In genomic region chr14:48890333-48890732, GRCh38 we compare ENCODE assay signal across 28 cellular contexts.
"Had no signal": no experiment of that assay in that cellular context is flagged by ENCODE, and none has a peak within 500 bp of the region (broad histone marks: within the 10 kb centered on the region; RNA-seq: fewer than 3 reads in every experiment).

No MANE protein-coding gene starts in this region.

- H3K4me1 ChIP-seq: SJSA1 had no signal

- H3K27me3 ChIP-seq: SJSA1 had no signal

- H3K36me3 ChIP-seq: SJSA1 had no signal

- DNase-seq: activated B cell treated with CpG ODN at 0.5 μM for 24 hours; activated CD4-positive, alpha-beta T cell treated with anti-CD3 and anti-CD28 coated beads for 1 hour; activated CD4-positive, alpha-beta T cell treated with anti-CD3 and anti-CD28 coated beads, Interleukin-2, amount 10 ng/mL, durations not matched to agents 24 days and 14 days; activated CD4-positive, alpha-beta T cell treated with anti-CD3 and anti-CD28 coated beads, Interleukin-2, amount 50 U/mL, for 48 hours; activated CD8-positive, alpha-beta memory T cell treated with anti-CD3 and anti-CD28 coated beads, Interleukin-2, amount 10 ng/mL, durations not matched to agents 7 days and 5 days; activated effector memory CD4-positive, alpha-beta T cell treated with anti-CD3 and anti-CD28 coated beads, Interleukin-2, amount 50 U/mL, for 16 hours; activated naive CD4-positive, alpha-beta T cell treated with Interleukin-2 at 50 U/mL for 16 hours; activated naive CD8-positive, alpha-beta T cell treated with anti-CD3 and anti-CD28 coated beads, Interleukin-2, amount 50 U/mL, for 24 hours; activated T-cell treated with anti-CD3 and anti-CD28 coated beads, Interleukin-2, amount 50 U/mL, for 24 hours; cerebellar nuclear complex; Karpas-422; MM.1S; NCI-H1105 treated with DMSO at 0.1 percent for 48 hours; NCI-H146; NCI-H187 treated with DMSO at 0.1 percent for 48 hours; NCI-H2081 treated with DMSO at 0.1 percent for 48 hours; NCI-H2171 treated with DMSO at 0.1 percent for 48 hours; NCI-H226; NCI-H526 treated with DMSO at 0.1 percent for 48 hours; NCI-H82; NK-92 treated with Interleukin-12 subunit alpha and Interleukin-12 subunit beta, amount 100 ng/mL, for 24 hours; OCI-M1; RPMI8226; SHP77 had no signal

- H3K27ac ChIP-seq: SJSA1 had no signal

- H3K9me3 ChIP-seq: SJSA1 had no signal

- H3K4me3 ChIP-seq: K562, SJSA1 had no signal

- ATAC-seq: activated CD8-positive, alpha-beta memory T cell treated with anti-CD3 and anti-CD28 coated beads, Interleukin-2, amount 10 ng/mL, durations not matched to agents 7 days and 5 days; activated naive CD4-positive, alpha-beta T cell treated with anti-CD3 and anti-CD28 coated beads, Interleukin-2, amount 50 U/mL, for 72 hours; activated naive CD8-positive, alpha-beta T cell treated with anti-CD3 and anti-CD28 coated beads, Interleukin-2, amount 50 U/mL, for 24 hours; K562; Panc1 had no signal
